In the genomic region with DNA sequence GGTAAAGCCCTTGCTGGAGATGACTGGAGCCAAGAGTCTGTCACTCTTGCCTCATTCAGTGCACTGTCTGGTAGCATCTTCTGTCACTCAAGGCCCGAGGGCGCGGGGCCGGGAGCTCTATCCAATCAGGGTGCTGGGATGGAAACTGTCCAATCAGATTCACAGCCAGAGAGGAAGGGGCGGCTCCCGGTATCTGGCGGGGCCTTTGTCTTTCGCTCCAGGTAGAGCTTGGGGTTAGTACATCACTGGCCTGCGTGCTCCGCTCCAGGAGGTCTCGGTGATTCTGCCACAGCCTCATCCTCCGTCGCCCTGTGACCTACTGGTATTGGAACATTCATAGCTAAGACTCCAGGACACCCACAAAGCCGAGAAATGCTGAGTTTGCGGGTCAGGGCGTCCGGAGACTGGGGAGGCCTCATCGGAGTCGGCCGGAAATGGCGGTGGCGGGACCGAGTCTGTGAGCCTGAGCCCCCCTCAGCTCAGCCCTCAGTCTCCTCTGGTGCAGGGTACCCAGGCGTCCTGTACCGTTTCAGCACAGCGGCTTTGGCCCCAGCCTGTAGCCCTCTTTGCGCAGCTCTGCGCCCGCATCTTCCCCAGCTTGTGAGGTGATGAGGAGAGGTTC, we compare ENCODE assay signal across 8 cellular contexts. TPM values are rescaled to one million over a fixed set of nuclear protein-coding genes. Genes with fewer than 3 reads are reported as not detected.
A peak's percentile ranks its signal among the peaks of the same experiment; 100 is the strongest.
DNase-seq lines count a peak whose midpoint lies in the region; ATAC-seq, FAIRE-seq and TF ChIP-seq lines count a peak whose summit lies in the region.

No MANE protein-coding gene starts in this region.

- peak overlapping the region; percentile 29 to 71 (median 49) for H3K4me3 ChIP-seq in keratinocyte (ENCODE audit: control insufficient read depth in 2 of 3, extremely low read depth in 1 of 3, insufficient read depth in 2 of 3, low read depth in 1 of 3, low read length in 3 of 3)

- peaks cover 19% of the 10 kb centered on the region; the same call in 1 of the 2 replicates for H3K9me3 Mint-ChIP-seq in HFFc6

- H3K4me3 Mint-ChIP-seq in HFFc6: peak overlapping the region; percentile 45; the same call in 1 of the 2 replicates

- H3K27ac ChIP-seq in keratinocyte (ENCODE audit: control insufficient read depth, insufficient read depth, low read length): no peak overlapping the region

- in situ Hi-C loops in G401 (cut with HindIII; ENCODE audit: low sequenced_read_pairs): no loop called here

- no peak for FAIRE-seq in keratinocyte (lab: Jason Lieb, UNC)

- peak; percentile 100 for ATAC-seq in activated CD4-positive, CD25-positive, alpha-beta regulatory T cell treated with anti-CD3 and anti-CD28 coated beads, Interleukin-2, amount 50 U/mL, for 24 hours

- no peaks in the 10 kb centered on the region for H3K79me2 ChIP-seq in keratinocyte (ENCODE audit: control insufficient read depth, insufficient read depth, low read length)

- DNase-seq in G401 (ENCODE audit: low spot score): peak; percentile 96
- peak; percentile 4 for DNase-seq in HFFc6
- peak; percentile 80 for DNase-seq in NCI-H146 treated with DMSO at 0.1 percent for 48 hours (lab: John Stamatoyannopoulos, UW; ENCODE audit: unreplicated experiment)
- peak; percentile 42 to 90 for DNase-seq in cerebellar nuclear complex (lab: John Stamatoyannopoulos, UW)
- peak; percentile 46 for DNase-seq in keratinocyte (ENCODE audit: low read depth, low spot score)
- peak; percentile 73 to 90 (median 82) for DNase-seq in stimulated activated CD4-positive, alpha-beta T cell treated with anti-CD3 and anti-CD28 coated beads, Interleukin-12 subunit alpha, Interleukin-12 subunit beta, amount 100 ng/mL, for 48 hours (ENCODE audit: low read depth in 2 of 3, low spot score in 1 of 3)
- no peak for DNase-seq in RKO (ENCODE audit: low spot score)

- H3K9me1 ChIP-seq in keratinocyte (ENCODE audit: control insufficient read depth, extremely low read depth, insufficient read depth, low read length): no peaks in the 10 kb centered on the region

- H3K4me1 Mint-ChIP-seq in HFFc6 (ENCODE audit: low read depth): no peaks in the 10 kb centered on the region

- H3K36me3 ChIP-seq in keratinocyte (ENCODE audit: control insufficient read depth in 2 of 2, extremely low read depth in 1 of 2, insufficient read depth in 2 of 2, low read length in 2 of 2): no peaks in the 10 kb centered on the region

- H3K27me3 ChIP-seq in keratinocyte (ENCODE audit: control insufficient read depth, extremely low read depth, insufficient read depth, low read length): no peaks in the 10 kb centered on the region

- no peaks in the 10 kb centered on the region for H3K9me3 ChIP-seq in keratinocyte (ENCODE audit: control insufficient read depth, low read depth, low read length)

- H2AFZ ChIP-seq in keratinocyte (ENCODE audit: control insufficient read depth, low read length): peak overlapping the region; percentile 78

- H3K27me3 Mint-ChIP-seq in HFFc6 (ENCODE audit: insufficient read depth): peaks cover 2% of the 10 kb centered on the region; the same call in 1 of the 2 replicates

- no peaks in the 10 kb centered on the region for H3K4me1 ChIP-seq in keratinocyte (ENCODE audit: control insufficient read depth, extremely low read depth, insufficient read depth, low read length)

- peak overlapping the region; percentile 69 for H3K4me2 ChIP-seq in keratinocyte (ENCODE audit: control insufficient read depth, extremely low read depth, insufficient read depth, low read depth, low read length)

- peak overlapping the region; percentile 39 for H3K9ac ChIP-seq in keratinocyte (ENCODE audit: control insufficient read depth, extremely low read depth, insufficient read depth, low read length)

- no peaks in the 10 kb centered on the region for H4K20me1 ChIP-seq in keratinocyte (ENCODE audit: control insufficient read depth, extremely low read depth, insufficient read depth, low read length)

- TF ChIP-seq CTCF in HFFc6 (IDR thresholded peaks at IDR 0.05): no peak
- no peak for TF ChIP-seq CTCF in keratinocyte (optimal IDR thresholded peaks at IDR 0.05 in 1 of 3, IDR thresholded peaks at IDR 0.05 in 1 of 3, conservative IDR thresholded peaks at IDR 0.05 in 1 of 3; ENCODE audit: extremely low read depth in 1 of 3, insufficient read depth in 2 of 3, low read length in 3 of 3)

- dilution Hi-C loops in keratinocyte (cut with MboI; ENCODE audit: extremely low pct_ligation_motif_present, low sequenced_read_pairs): loop anchor here (25.0 kb wide), 1 partner anchor 138 kb away; no protein-coding TSS in a partner anchor

- H3K36me3 Mint-ChIP-seq in HFFc6 (ENCODE audit: low read depth): no peaks in the 10 kb centered on the region

- H3K27ac Mint-ChIP-seq in HFFc6: no peak overlapping the region

RNA-seq across cellular contexts. Expression of a gene that starts 20.6 kb away (rescaled TPM):
- total RNA-seq in G401 (2014; rRNA removed; shearing (Covaris generic)): 3.0 and 3.6 TPM in 2 replicates
- total RNA-seq in HFFc6 (2021; fragmentation: NEBNext Ultra II Directional; extraction: Animal tissue kit (Norgen Biotek cat#: 25700)): 1 to 10 TPM; 5.4 to 9.2 (median 7.1) TPM
- 11.8 to 15.8 TPM (median 13.6 TPM) in 3 replicates for polyA plus RNA-seq in keratinocyte
- 13.6 TPM for polyA plus RNA-seq in keratinocyte (2011; ENCODE audit: low read depth)
- polyA plus RNA-seq in keratinocyte (2011; cell fraction: cytosol; rRNA removed): 4.5 and 8.3 TPM in 2 replicates
- 21.7 and 26.5 TPM in 2 replicates for polyA plus RNA-seq in keratinocyte (2011; cell fraction: nucleus; rRNA removed)
- polyA plus RNA-seq in keratinocyte (2012; ENCODE audit: low replicate concordance): 5.2 and 7.2 TPM in 2 replicates
- 12.9 to 22.9 TPM (median 15.8 TPM) in 3 replicates for polyA minus RNA-seq in keratinocyte
- 4.0 TPM for polyA minus RNA-seq in keratinocyte (2011; cell fraction: cytosol; rRNA and poly(A)+ RNA removed)
- 15.7 and 30.5 TPM in 2 replicates for polyA minus RNA-seq in keratinocyte (2011; cell fraction: nucleus; rRNA and poly(A)+ RNA removed)
